Comparison of ENCODE assay signal across 9 cellular contexts in the genomic region with DNA sequence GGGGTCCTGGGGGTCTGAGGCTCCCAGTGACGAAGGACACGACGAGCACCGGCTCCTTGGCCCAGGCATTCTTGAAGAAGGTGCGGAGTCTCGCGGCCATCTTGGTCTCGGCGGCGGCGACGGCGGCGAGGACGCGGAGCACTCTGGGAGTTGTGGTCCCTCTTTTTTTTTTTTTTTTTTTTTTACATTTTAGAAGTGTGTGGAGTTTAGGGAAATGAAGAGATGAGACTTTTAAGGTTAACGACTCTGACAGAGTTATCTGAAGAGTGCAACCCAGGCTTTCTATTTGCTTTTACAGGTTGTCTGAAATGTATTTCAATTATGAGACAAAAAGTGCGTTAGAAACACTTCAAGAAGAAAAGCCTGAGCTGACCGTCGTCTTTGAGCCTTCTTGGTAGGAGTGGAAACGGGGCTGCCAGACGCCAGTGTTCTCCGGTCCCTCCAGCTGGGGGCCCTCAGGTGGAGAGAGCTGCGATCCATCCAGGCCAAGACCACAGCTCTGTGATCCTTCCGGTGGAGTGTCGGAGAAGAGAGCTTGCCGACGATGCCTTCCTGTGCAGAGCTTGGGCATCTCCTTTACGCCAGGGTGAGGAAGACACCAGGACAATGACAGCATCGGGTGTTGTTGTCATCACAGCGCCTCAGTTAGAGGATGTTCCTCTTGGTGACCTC. TPM values are rescaled to one million over a fixed set of nuclear protein-coding genes. Genes with fewer than 3 reads are reported as not detected.
DNase-seq lines count a peak whose midpoint lies in the region; ATAC-seq and TF ChIP-seq lines count a peak whose summit lies in the region.
"Had no signal": no experiment of that assay in that cellular context is flagged by ENCODE, and none has a peak within 500 bp of the region (broad histone marks: within the 10 kb centered on the region; RNA-seq: fewer than 3 reads in every experiment).

No MANE protein-coding gene starts in this region.

- H3K4me1 ChIP-seq in iPS-18a (ENCODE audit: control insufficient read depth, low read depth, low read length) = peaks cover 5% of the 10 kb centered on the region

- peak overlapping the region in 4 of 5 experiments; percentile 51 to 91 (median 82) for H3K27ac Mint-ChIP-seq in brain

- peaks cover 15% of the 10 kb centered on the region for H3K27me3 Mint-ChIP-seq in brain

- no peaks in the 10 kb centered on the region for H3K36me3 Mint-ChIP-seq in brain

- H3K9me3 Mint-ChIP-seq in brain = peaks cover 0 to 5% (median 4%) of the 10 kb centered on the region in 5 experiments

- no peaks in the 10 kb centered on the region for H3K36me3 ChIP-seq in iPS-18a (ENCODE audit: control insufficient read depth, low read depth, low read length)

- H3K4me1 Mint-ChIP-seq in brain = peaks cover 14% of the 10 kb centered on the region

- H3K9me3 ChIP-seq in iPS-18a (ENCODE audit: control insufficient read depth, low read depth, low read length) = no peaks in the 10 kb centered on the region

- no peak for TF ChIP-seq CTCF in brain (conservative IDR thresholded peaks at IDR 0.05)
- peak; percentile 4 for TF ChIP-seq CTCF in retinal pigment epithelial cell (conservative IDR thresholded peaks at IDR 0.05; ENCODE audit: low read depth, low read length)

- peak overlapping the region; percentile 60 for H3K9ac ChIP-seq in iPS-18a (ENCODE audit: low read length)

- peak; percentile 67 for DNase-seq in DMS 273 (lab: John Stamatoyannopoulos, UW; ENCODE audit: unreplicated experiment)
- no peak for DNase-seq in DMS 273 treated with DMSO at 0.1 percent for 48 hours (lab: John Stamatoyannopoulos, UW)
- DNase-seq in NCI-H524 treated with DMSO at 0.1 percent for 48 hours (lab: John Stamatoyannopoulos, UW) = peak; percentile 1
- peak; percentile 4 for DNase-seq in retinal pigment epithelial cell (ENCODE audit: low read depth)
- DNase-seq in SKM-1 (lab: John Stamatoyannopoulos, UW; ENCODE audit: unreplicated experiment) = no peak

- H3K4me3 ChIP-seq in iPS-18a (ENCODE audit: low read length) (peak overlapping the region; percentile 59), retinal pigment epithelial cell (ENCODE audit: low read length) (peak overlapping the region; percentile 58)

- no peak for ATAC-seq in GM18520 (IDR thresholded peaks at IDR 0.05; ENCODE audit: unreplicated experiment)

- H3K27ac ChIP-seq in iPS-18a (ENCODE audit: low read length) = peak overlapping the region; percentile 54
- H3K27ac ChIP-seq: 22Rv1 had no signal

- peak overlapping the region; percentile 81 to 86 (median 83) for H3K4me3 Mint-ChIP-seq in brain

- H3K27me3 ChIP-seq in iPS-18a (ENCODE audit: control insufficient read depth, insufficient read depth, low read length) = no peaks in the 10 kb centered on the region

RNA-seq across cellular contexts. Expression of a gene that starts 9.7 kb away (rescaled TPM):
- not detected for polyA plus RNA-seq in brain (ENCODE audit: insufficient read depth, low read depth, low replicate concordance)

RNA-seq across cellular contexts. Expression of a gene that starts 32.3 kb away (rescaled TPM):
- polyA plus RNA-seq in brain (ENCODE audit: insufficient read depth, low read depth, low replicate concordance) = 0.29 TPM

Comparison
In these comparisons a context has a peak if more than half of its experiments do, and no peak if none do; other contexts are left out.
1. DNase-seq: peak in DMS 273 (single experiment), NCI-H524 treated with DMSO at 0.1 percent for 48 hours (single experiment) and retinal pigment epithelial cell (single experiment); none in DMS 273 treated with DMSO at 0.1 percent for 48 hours (single experiment) and SKM-1 (single experiment).